In genomic region chr11:133474461-133474860, GRCh38 we compare ENCODE assay signal across 7 cellular contexts. TPM values are rescaled to one million over a fixed set of nuclear protein-coding genes. Genes with fewer than 3 reads are reported as not detected.
"Had no signal": no experiment of that assay in that cellular context is flagged by ENCODE, and none has a peak within 500 bp of the region (broad histone marks: within the 10 kb centered on the region; RNA-seq: fewer than 3 reads in every experiment).

No MANE protein-coding gene starts in this region.

- ATAC-seq: HepG2, K562 had no signal

- DNase-seq: KBM-7 had no signal

- FAIRE-seq: HepG2, HTR-8/SVneo, K562 had no signal

- H3K4me3 ChIP-seq: K562 had no signal

- H3K27ac ChIP-seq: HL-60 had no signal

RNA-seq across cellular contexts. Expression of gene OPCML, which starts 57.8 kb away (rescaled TPM):
- total RNA-seq: HepG2, HT-29, K562 had no signal
- polyA plus RNA-seq: HepG2, IgD-negative memory B cell, K562 had no signal
